19 cellular contexts compared by ENCODE assay signal in the genomic region with DNA sequence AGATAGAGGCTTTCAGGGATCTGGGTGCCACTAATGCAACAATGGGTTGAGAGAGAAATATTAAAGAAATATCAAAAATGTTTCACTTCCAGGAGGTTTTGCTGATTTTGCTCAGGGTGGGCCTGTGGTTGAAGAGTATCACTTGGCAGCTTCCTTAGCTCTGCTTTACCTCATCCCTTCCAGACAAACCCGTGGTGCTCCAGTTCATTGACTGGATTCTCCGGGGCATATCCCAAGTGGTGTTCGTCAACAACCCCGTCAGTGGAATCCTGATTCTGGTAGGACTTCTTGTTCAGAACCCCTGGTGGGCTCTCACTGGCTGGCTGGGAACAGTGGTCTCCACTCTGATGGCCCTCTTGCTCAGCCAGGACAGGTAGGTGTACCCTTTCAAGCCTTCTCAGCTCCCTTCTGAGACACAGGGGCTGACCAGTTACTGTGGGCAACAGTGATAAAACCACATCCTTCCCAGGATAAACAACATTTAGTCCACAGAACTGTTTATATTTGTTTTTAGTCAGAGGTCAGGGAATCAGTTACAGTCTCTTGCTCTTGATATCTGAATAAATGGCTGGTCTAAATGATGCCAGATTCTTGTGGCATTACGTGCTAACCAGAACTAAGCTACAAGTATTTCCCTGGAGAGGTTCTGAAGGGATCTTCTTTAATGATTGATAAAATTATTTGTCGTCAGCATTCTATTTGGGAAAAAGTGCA. TPM values are rescaled to one million over a fixed set of nuclear protein-coding genes. Genes with fewer than 3 reads are reported as not detected.
DNase-seq lines count a peak whose midpoint lies in the region; ATAC-seq lines count a peak whose summit lies in the region.
"Had no signal": no experiment of that assay in that cellular context is flagged by ENCODE, and none has a peak within 500 bp of the region (broad histone marks: within the 10 kb centered on the region; RNA-seq: fewer than 3 reads in every experiment).

No MANE protein-coding gene starts in this region.

- H3K4me1 ChIP-seq in SJSA1 (replicated peaks), result peaks cover 61% of the 10 kb centered on the region
- H3K4me1 ChIP-seq: esophagus squamous epithelium, parathyroid adenoma, SJCRH30 had no signal

- no peaks in the 10 kb centered on the region for H3K9me3 Mint-ChIP-seq in stimulated activated naive B cell treated with anti-CD40 and anti-IgM and Interleukin-4, amounts not matched to agents 10 μg/mL and 1 μg/mL and 100 μg/mL, for 72 hours
- H3K9me3 Mint-ChIP-seq in activated CD4-positive, alpha-beta T cell treated with anti-CD3 and anti-CD28 coated beads, Interleukin-2, amount 10 ng/mL, durations not matched to agents 24 days and 14 days, result no peaks in the 10 kb centered on the region
- H3K9me3 Mint-ChIP-seq: CD4-positive, CD25-positive, alpha-beta regulatory T cell had no signal

- peak; percentile 81 for ATAC-seq in sciatic nerve
- no peak for ATAC-seq in stimulated activated naive B cell treated with anti-CD40 and anti-IgM and Interleukin-4, amounts not matched to agents 10 μg/mL and 1 μg/mL and 100 μg/mL, for 72 hours (replicated peaks)
- ATAC-seq: stimulated activated naive CD8-positive, alpha-beta T cell treated with anti-CD3 and anti-CD28 coated beads, Interleukin-15, Interleukin-2, amounts not matched to agents 100 U/mL and 50 U/mL, for 24 hours had no signal

- H3K36me3 ChIP-seq in SJSA1, result peaks cover 2% of the 10 kb centered on the region; the same call in 1 of the 2 replicates
- H3K36me3 ChIP-seq: brain microvascular endothelial cell, esophagus squamous epithelium, SJCRH30 had no signal

- H3K27me3 ChIP-seq in SJSA1 (replicated peaks), result no peaks in the 10 kb centered on the region
- H3K27me3 ChIP-seq: brain microvascular endothelial cell, SJCRH30 had no signal

- H3K9me3 ChIP-seq in SJSA1 (replicated peaks), result 0 out of 2 replicates have a peak, but pooled peaks cover 3% of the 10 kb centered on the region
- H3K9me3 ChIP-seq: esophagus squamous epithelium, SJCRH30 had no signal

- intact Hi-C loops in sciatic nerve (cut with DNase I), result no loop called here
- intact Hi-C loops in activated CD4-positive, alpha-beta T cell treated with anti-CD3 and anti-CD28 coated beads, Interleukin-2, amount 10 ng/mL, durations not matched to agents 24 days and 14 days (cut with micrococcal nuclease), result no loop called here

- H3K27me3 Mint-ChIP-seq in stimulated activated naive B cell treated with anti-CD40 and anti-IgM and Interleukin-4, amounts not matched to agents 10 μg/mL and 1 μg/mL and 100 μg/mL, for 72 hours, result no peaks in the 10 kb centered on the region
- H3K27me3 Mint-ChIP-seq in activated CD4-positive, alpha-beta T cell treated with anti-CD3 and anti-CD28 coated beads, Interleukin-2, amount 10 ng/mL, durations not matched to agents 24 days and 14 days, result peaks cover 11% of the 10 kb centered on the region
- H3K27me3 Mint-ChIP-seq: CD4-positive, CD25-positive, alpha-beta regulatory T cell had no signal

- peak overlapping the region; percentile 56 for H3K27ac ChIP-seq in SJSA1
- H3K27ac ChIP-seq: brain microvascular endothelial cell, esophagus squamous epithelium, parathyroid adenoma, SJCRH30 had no signal

- no peak overlapping the region for H3K27ac Mint-ChIP-seq in stimulated activated naive B cell treated with anti-CD40 and anti-IgM and Interleukin-4, amounts not matched to agents 10 μg/mL and 1 μg/mL and 100 μg/mL, for 72 hours
- no peak overlapping the region for H3K27ac Mint-ChIP-seq in activated CD4-positive, alpha-beta T cell treated with anti-CD3 and anti-CD28 coated beads, Interleukin-2, amount 10 ng/mL, durations not matched to agents 24 days and 14 days
- H3K27ac Mint-ChIP-seq: CD4-positive, CD25-positive, alpha-beta regulatory T cell had no signal

- H3K4me1 Mint-ChIP-seq in stimulated activated naive B cell treated with anti-CD40 and anti-IgM and Interleukin-4, amounts not matched to agents 10 μg/mL and 1 μg/mL and 100 μg/mL, for 72 hours, result no peaks in the 10 kb centered on the region
- H3K4me1 Mint-ChIP-seq in activated CD4-positive, alpha-beta T cell treated with anti-CD3 and anti-CD28 coated beads, Interleukin-2, amount 10 ng/mL, durations not matched to agents 24 days and 14 days, result no peaks in the 10 kb centered on the region
- H3K4me1 Mint-ChIP-seq: CD4-positive, CD25-positive, alpha-beta regulatory T cell had no signal

- H3K36me3 Mint-ChIP-seq in stimulated activated naive B cell treated with anti-CD40 and anti-IgM and Interleukin-4, amounts not matched to agents 10 μg/mL and 1 μg/mL and 100 μg/mL, for 72 hours, result no peaks in the 10 kb centered on the region
- no peaks in the 10 kb centered on the region for H3K36me3 Mint-ChIP-seq in activated CD4-positive, alpha-beta T cell treated with anti-CD3 and anti-CD28 coated beads, Interleukin-2, amount 10 ng/mL, durations not matched to agents 24 days and 14 days (ENCODE audit: low read depth)

- H3K4me3 ChIP-seq in SJSA1, result no peak overlapping the region
- H3K4me3 ChIP-seq: esophagus squamous epithelium, SJCRH30 had no signal

- no peak overlapping the region for H3K4me3 Mint-ChIP-seq in stimulated activated naive B cell treated with anti-CD40 and anti-IgM and Interleukin-4, amounts not matched to agents 10 μg/mL and 1 μg/mL and 100 μg/mL, for 72 hours
- no peak overlapping the region for H3K4me3 Mint-ChIP-seq in activated CD4-positive, alpha-beta T cell treated with anti-CD3 and anti-CD28 coated beads, Interleukin-2, amount 10 ng/mL, durations not matched to agents 24 days and 14 days
- H3K4me3 Mint-ChIP-seq: CD4-positive, CD25-positive, alpha-beta regulatory T cell had no signal

- peak; percentile 61 for DNase-seq in EL
- peak; percentile 63 to 88 for DNase-seq in SJSA1 (ENCODE audit: low read depth in 1 of 2, low spot score in 2 of 2)
- peak; percentile 66 for DNase-seq in fibroblast of gingiva (ENCODE audit: low read depth)
- no peak for DNase-seq in sciatic nerve (ENCODE audit: low spot score)
- no peak for DNase-seq in stimulated activated naive B cell treated with anti-CD40 and anti-IgM and Interleukin-4, amounts not matched to agents 10 μg/mL and 1 μg/mL and 100 μg/mL, for 72 hours
- no peak for DNase-seq in activated CD4-positive, alpha-beta T cell treated with anti-CD3 and anti-CD28 coated beads, Interleukin-2, amount 10 ng/mL, durations not matched to agents 24 days and 14 days
- no peak for DNase-seq in NCI-H2171 treated with DMSO at 0.1 percent for 48 hours (lab: John Stamatoyannopoulos, UW)
- no peak for DNase-seq in COLO829 (ENCODE audit: low spot score)
- DNase-seq: activated gamma-delta T cell treated with Interleukin-2 at 50 U/mL for 16 hours; brain microvascular endothelial cell; CD4-positive, CD25-positive, alpha-beta regulatory T cell; esophagus squamous epithelium; H7; NCI-H1694 treated with DMSO at 0.1 percent for 48 hours; NCI-H446; SJCRH30; stimulated activated naive CD8-positive, alpha-beta T cell treated with anti-CD3 and anti-CD28 coated beads, Interleukin-15, Interleukin-2, amounts not matched to agents 100 U/mL and 50 U/mL, for 24 hours; trophoblast cell had no signal

RNA-seq across cellular contexts. Expression of a gene that starts 7.0 kb away (rescaled TPM):
- 5.1 and 7.8 TPM in 2 replicates for total RNA-seq in SJSA1 (2014; rRNA removed; shearing (Covaris generic))
- 5.5 TPM for total RNA-seq in sciatic nerve
- 0.86 and 0.97 TPM in 2 replicates for total RNA-seq in activated CD4-positive, alpha-beta T cell treated with anti-CD3 and anti-CD28 coated beads, Interleukin-2, amount 10 ng/mL, durations not matched to agents 24 days and 14 days
- total RNA-seq: H7, SJCRH30 had no signal

Comparison
In these comparisons a context has a peak if more than half of its experiments do, and no peak if none do; other contexts are left out.
1. DNase-seq: peak in EL (single experiment), SJSA1 (2 of 2) and fibroblast of gingiva (single experiment); none in sciatic nerve (single experiment), stimulated activated naive B cell treated with anti-CD40 and anti-IgM and Interleukin-4, amounts not matched to agents 10 μg/mL and 1 μg/mL and 100 μg/mL, for 72 hours (single experiment), activated CD4-positive, alpha-beta T cell treated with anti-CD3 and anti-CD28 coated beads, Interleukin-2, amount 10 ng/mL, durations not matched to agents 24 days and 14 days (single experiment), NCI-H2171 treated with DMSO at 0.1 percent for 48 hours (single experiment) and COLO829 (single experiment).